In the genomic region with DNA sequence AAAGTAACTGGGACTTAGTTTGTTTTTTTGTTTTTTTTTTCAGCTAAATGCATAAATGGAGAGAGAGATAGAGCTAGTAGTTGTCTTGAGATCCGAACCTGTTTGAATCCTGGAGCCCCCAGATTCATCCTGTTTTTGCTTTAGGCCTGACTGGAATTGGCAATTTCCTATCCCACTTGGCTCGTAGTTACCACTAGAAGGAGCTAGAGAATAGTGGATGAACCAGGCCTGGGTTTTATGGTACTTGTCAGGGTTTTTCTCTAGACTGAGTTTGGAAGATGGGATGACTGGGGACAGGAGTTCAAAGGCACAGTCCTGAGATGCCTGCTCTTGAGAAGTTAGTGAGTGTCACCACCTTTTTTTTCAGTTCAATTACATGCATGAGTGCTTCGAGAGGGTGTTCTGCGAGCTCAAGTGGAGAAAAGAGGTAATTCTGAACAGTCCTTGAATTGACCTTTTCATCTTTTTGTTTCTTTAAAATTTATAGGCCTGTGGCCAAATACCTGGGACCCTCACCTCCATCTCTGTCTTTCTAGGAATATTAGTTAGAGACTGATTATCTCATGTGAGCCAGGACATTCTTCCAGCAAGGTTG, we compare ENCODE assay signal across 9 cellular contexts. TPM values are rescaled to one million over a fixed set of nuclear protein-coding genes. Genes with fewer than 3 reads are reported as not detected.
DNase-seq lines count a peak whose midpoint lies in the region; ATAC-seq, FAIRE-seq and TF ChIP-seq lines count a peak whose summit lies in the region.
"Had no signal": no experiment of that assay in that cellular context is flagged by ENCODE, and none has a peak within 500 bp of the region (broad histone marks: within the 10 kb centered on the region; RNA-seq: fewer than 3 reads in every experiment).

No MANE protein-coding gene starts in this region.

- H3K23me2 ChIP-seq in H9 (ENCODE audit: insufficient read length, low read depth, low read length, poor library complexity, severe bottlenecking), result no peaks in the 10 kb centered on the region

- no peak overlapping the region for H2AK5ac ChIP-seq in H9 (ENCODE audit: insufficient read length, low read length)

- no peak overlapping the region for H3K14ac ChIP-seq in H9 (ENCODE audit: insufficient read depth, low read length)

- no peak overlapping the region for H3K4me3 ChIP-seq in AG10803 (ENCODE audit: low read length)

- no peak overlapping the region for H2AFZ ChIP-seq in H9 (ENCODE audit: low read length)

- no peak overlapping the region for H3T11ph ChIP-seq in H9 (ENCODE audit: low read length)

- no peak overlapping the region for H2BK120ac ChIP-seq in H9 (ENCODE audit: low read depth, low read length, poor library complexity, severe bottlenecking)

- H3K79me1 ChIP-seq in H9 (ENCODE audit: insufficient read depth, low read depth, low read length, poor library complexity, severe bottlenecking), result no peaks in the 10 kb centered on the region

- WGBS in H9 (ENCODE audit: extremely low coverage, insufficient read length, low lambda C conversion rate), result no CpG with 5 or more reads among the region's 4 CpGs

- H3K23ac ChIP-seq in H9 (ENCODE audit: insufficient read length, low read depth, low read length), result no peak overlapping the region

- H4K91ac ChIP-seq in H9 (ENCODE audit: insufficient read length, low read depth, low read length), result no peak overlapping the region

- no peak overlapping the region for H2BK15ac ChIP-seq in H9 (ENCODE audit: low read depth, low read length)

- no peaks in the 10 kb centered on the region for H3K79me2 ChIP-seq in H9 (ENCODE audit: insufficient read depth, low read length)

- ATAC-seq in esophagus mucosa (peak; percentile 44), GM19395 (IDR thresholded peaks at IDR 0.05; ENCODE audit: unreplicated experiment) (no peak)

- no peak overlapping the region for H3K9ac ChIP-seq in H9 (ENCODE audit: extremely low read depth, insufficient read length, low read length)

- no peaks in the 10 kb centered on the region for H3K27me3 ChIP-seq in H9 (ENCODE audit: insufficient read depth, low read length)

- no peak overlapping the region for H2BK5ac ChIP-seq in H9 (ENCODE audit: insufficient read length, low read length)

- no peak overlapping the region for H3K27ac Mint-ChIP-seq in H9

- no peaks in the 10 kb centered on the region for H3K9me3 Mint-ChIP-seq in H9
- H3K9me3 Mint-ChIP-seq: central memory CD8-positive, alpha-beta T cell had no signal

- no peaks in the 10 kb centered on the region for H3K4me1 Mint-ChIP-seq in H9

- no peak overlapping the region for H3K4me3 Mint-ChIP-seq in H9
- H3K4me3 Mint-ChIP-seq: central memory CD8-positive, alpha-beta T cell had no signal

- H3K4ac ChIP-seq in H9 (ENCODE audit: low read depth, low read length), result no peak overlapping the region

- no peak overlapping the region for H2BK20ac ChIP-seq in H9 (ENCODE audit: low read depth, low read length, poor library complexity, severe bottlenecking)

- H3K36me3 Mint-ChIP-seq in H9 (ENCODE audit: insufficient read depth in 1 of 3, low read depth in 3 of 3), result peaks cover 5 to 39% (median 30%) of the 10 kb centered on the region in 3 experiments; a peak in 6 of 7 replicates

- no peak overlapping the region for H3K56ac ChIP-seq in H9 (ENCODE audit: insufficient read length, low read depth, low read length)

- H4K5ac ChIP-seq in H9 (ENCODE audit: insufficient read length, low read depth, low read length), result no peak overlapping the region

- FAIRE-seq in H54 (lab: Jason Lieb, UNC), result no peak

- H3K18ac ChIP-seq in H9 (ENCODE audit: insufficient read length, low read depth, low read length), result no peak overlapping the region

- H3K9me3 ChIP-seq in H9 (ENCODE audit: control insufficient read depth, low read depth, low read length), result no peaks in the 10 kb centered on the region

- H4K20me1 ChIP-seq in H9 (ENCODE audit: control insufficient read depth, insufficient read depth, insufficient read length), result no peaks in the 10 kb centered on the region

- no peak overlapping the region for H3K27ac ChIP-seq in H9 (ENCODE audit: insufficient read length, low read depth, low read length)

- TF ChIP-seq CTCF in AG10803 (conservative IDR thresholded peaks at IDR 0.05; ENCODE audit: low read length) (peak; percentile 78), H9 (conservative IDR thresholded peaks at IDR 0.05) (peak; percentile 78)

- no peak overlapping the region for H2BK12ac ChIP-seq in H9 (ENCODE audit: insufficient read length, low read depth, low read length)

- no peaks in the 10 kb centered on the region for H3K4me1 ChIP-seq in H9 (ENCODE audit: insufficient read depth, low read length)

- H3K27me3 Mint-ChIP-seq in H9 (ENCODE audit: low read depth), result no peaks in the 10 kb centered on the region
- H3K27me3 Mint-ChIP-seq: central memory CD8-positive, alpha-beta T cell had no signal

- no peak overlapping the region for H4K8ac ChIP-seq in H9 (replicated peaks; ENCODE audit: insufficient read length, low read depth, low read length)

- no peak for TF ChIP-seq POLR2A in H54 (IDR thresholded peaks at IDR 0.05; ENCODE audit: low read depth, low read length)

- peak; percentile 40 for DNase-seq in AG10803 (ENCODE audit: low read depth)
- no peak for DNase-seq in H9
- DNase-seq in OCI-M1 (lab: John Stamatoyannopoulos, UW), result peak; percentile 65
- peak; percentile 52 for DNase-seq in renal cortical epithelial cell (ENCODE audit: low read depth)
- no peak for DNase-seq in H54 (ENCODE audit: insufficient read length, low spot score)
- no peak for DNase-seq in activated CD8-positive, alpha-beta memory T cell treated with anti-CD3 and anti-CD28 coated beads, Interleukin-2, amount 50 U/mL, for 4 hours

- no peak overlapping the region for H3K4me2 ChIP-seq in H9 (ENCODE audit: insufficient read depth, insufficient read length, low read length)

RNA-seq across cellular contexts. Expression of gene CELF3, which starts 23.4 kb away (rescaled TPM):
- total RNA-seq in H9 (2021) (0.90 and 1.0 TPM in 2 replicates), esophagus mucosa (not detected), renal cortical epithelial cell (not detected in 2 replicates)

RNA-seq across cellular contexts. Expression of gene RIIAD1, which starts 28.2 kb away (rescaled TPM):
- total RNA-seq in H9 (2021), result 1.4 TPM in 1 of 2 replicates, not detected in the other
- total RNA-seq in esophagus mucosa, result not detected
- not detected in 2 replicates for total RNA-seq in renal cortical epithelial cell

Comparison
In these comparisons a context has a peak if more than half of its experiments do, and no peak if none do; other contexts are left out.
1. DNase-seq: peak in AG10803 (single experiment), OCI-M1 (single experiment) and renal cortical epithelial cell (single experiment); none in H9 (single experiment), H54 (single experiment) and activated CD8-positive, alpha-beta memory T cell treated with anti-CD3 and anti-CD28 coated beads, Interleukin-2, amount 50 U/mL, for 4 hours (single experiment).